ENCODE assay signal across 9 cellular contexts in the genomic region with DNA sequence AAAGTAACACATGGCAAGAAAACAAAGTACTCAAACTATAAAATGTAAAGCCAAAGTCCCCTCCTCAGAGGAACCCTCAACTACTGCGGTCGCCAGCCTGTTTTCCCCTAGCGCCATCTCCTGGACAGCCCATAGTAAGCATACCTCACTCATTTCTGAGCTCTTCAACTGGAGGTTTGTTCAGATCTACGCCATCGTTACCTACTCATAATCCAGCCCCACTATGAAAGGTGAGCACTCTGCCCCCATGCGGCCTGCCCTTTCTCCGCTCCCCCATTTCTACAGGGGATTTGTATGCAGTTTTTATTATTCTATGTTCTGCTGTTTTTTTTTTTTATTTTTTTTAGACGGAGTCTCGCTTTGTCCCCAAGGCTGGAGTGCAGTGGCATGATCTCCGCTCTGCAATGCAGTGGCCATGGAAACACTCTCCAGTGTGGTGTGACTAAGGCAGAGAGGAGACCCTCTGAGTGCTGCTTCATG. TPM values are rescaled to one million over a fixed set of nuclear protein-coding genes. Genes with fewer than 3 reads are reported as not detected.
DNase-seq lines count a peak whose midpoint lies in the region; ATAC-seq and TF ChIP-seq lines count a peak whose summit lies in the region.
"Had no signal": no experiment of that assay in that cellular context is flagged by ENCODE, and none has a peak within 500 bp of the region (broad histone marks: within the 10 kb centered on the region; RNA-seq: fewer than 3 reads in every experiment).

No MANE protein-coding gene starts in this region.

- peaks cover 11% of the 10 kb centered on the region for H4K20me1 ChIP-seq in DND-41 (ENCODE audit: insufficient read depth, low read length)

- H3K27me3 ChIP-seq in DND-41 (ENCODE audit: insufficient read depth, low read length, poor library complexity) (no peaks in the 10 kb centered on the region), RWPE2 (ENCODE audit: insufficient read depth, poor library complexity, severe bottlenecking) (no peaks in the 10 kb centered on the region)

- H3K36me3 ChIP-seq in DND-41 (ENCODE audit: insufficient read depth, low read length) = peaks cover 2% of the 10 kb centered on the region
- 0 out of 2 replicates have a peak, but pooled peaks cover 4% of the 10 kb centered on the region for H3K36me3 ChIP-seq in RWPE2 (ENCODE audit: low read depth)

- peak; percentile 35 for DNase-seq in DND-41
- DNase-seq in RWPE2 (ENCODE audit: low spot score) = no peak
- DNase-seq in activated T-helper 9 cell treated with anti-CD3 and anti-CD28 coated beads, Interleukin-2, amount 50 U/mL, for 16 hours (ENCODE audit: low read depth) = peak; percentile 38
- DNase-seq in glomerular endothelial cell (ENCODE audit: extremely low read depth, low read depth, low spot score) = peak; percentile 14
- DNase-seq in renal cortical epithelial cell (ENCODE audit: low read depth) = peak; percentile 33
- no peak for DNase-seq in NCI-H2107 (lab: John Stamatoyannopoulos, UW)

- TF ChIP-seq CTCF in DND-41 (IDR thresholded peaks at IDR 0.05; ENCODE audit: borderline replicate concordance, extremely low read depth, low read length, poor library complexity, severe bottlenecking) (peak; percentile 70), RWPE2 (IDR thresholded peaks at IDR 0.05; ENCODE audit: poor library complexity, severe bottlenecking) (peak; percentile 70)

- no peak overlapping the region for H3K4me3 ChIP-seq in DND-41 (ENCODE audit: low read depth in 1 of 2, low read length in 2 of 2)
- no peak overlapping the region for H3K4me3 ChIP-seq in RWPE2 (ENCODE audit: severe bottlenecking)

- ATAC-seq in DND-41 (ENCODE audit: insufficient read depth, low read depth) (peak; percentile 72; the same call in 2 of the 3 replicates), HG03432 (IDR thresholded peaks at IDR 0.05; ENCODE audit: unreplicated experiment) (peak; percentile 52), RWPE2 (ENCODE audit: low read depth) (peak; percentile 77; the same call in 2 of the 3 replicates), HG03469 (IDR thresholded peaks at IDR 0.05; ENCODE audit: unreplicated experiment) (no peak)

- H3K4me2 ChIP-seq in DND-41 (ENCODE audit: insufficient read depth, low read length) = no peak overlapping the region

- H3K79me2 ChIP-seq in DND-41 (ENCODE audit: insufficient read depth, low read length) = peaks cover 8% of the 10 kb centered on the region; the same call in 1 of the 2 replicates

- no peak overlapping the region for H3K9ac ChIP-seq in DND-41 (ENCODE audit: low read depth, low read length)

- no peaks in the 10 kb centered on the region for H3K4me1 ChIP-seq in DND-41 (ENCODE audit: insufficient read depth, low read length)
- peaks cover 6% of the 10 kb centered on the region for H3K4me1 ChIP-seq in RWPE2 (ENCODE audit: insufficient read depth, poor library complexity, severe bottlenecking)

- no peak overlapping the region for H2AFZ ChIP-seq in DND-41 (ENCODE audit: low read depth, low read length)

- H3K9me3 ChIP-seq in DND-41 (ENCODE audit: insufficient read depth, low read length, severe bottlenecking) = no peaks in the 10 kb centered on the region
- no peaks in the 10 kb centered on the region for H3K9me3 ChIP-seq in RWPE2 (ENCODE audit: severe bottlenecking)

- H3K27ac ChIP-seq in DND-41 (ENCODE audit: low read length) = no peak overlapping the region
- no peak overlapping the region for H3K27ac ChIP-seq in RWPE2 (ENCODE audit: poor library complexity, severe bottlenecking)

RNA-seq across cellular contexts. Expression of a gene that starts 26.2 kb away (rescaled TPM):
- total RNA-seq in glomerular endothelial cell = 14.9 and 16.6 TPM in 2 replicates
- 8.7 and 14.5 TPM in 2 replicates for total RNA-seq in renal cortical epithelial cell

RNA-seq across cellular contexts. Expression of a gene that starts 43.6 kb away (rescaled TPM):
- total RNA-seq in glomerular endothelial cell (12.6 and 14.8 TPM in 2 replicates), renal cortical epithelial cell (under 0.01 TPM in 1 of 2 replicates, not detected in the other)
- total RNA-seq: LHCN-M2 had no signal

RNA-seq across cellular contexts. Expression of a gene that starts 51.2 kb away (rescaled TPM):
- total RNA-seq in glomerular endothelial cell = 205 and 224 TPM in 2 replicates
- 66.0 and 224 TPM in 2 replicates for total RNA-seq in renal cortical epithelial cell

Comparison
In these comparisons a context has a peak if more than half of its experiments do, and no peak if none do; other contexts are left out.
1. DNase-seq: peak in DND-41 (single experiment), activated T-helper 9 cell treated with anti-CD3 and anti-CD28 coated beads, Interleukin-2, amount 50 U/mL, for 16 hours (single experiment), glomerular endothelial cell (single experiment) and renal cortical epithelial cell (single experiment); none in RWPE2 (single experiment) and NCI-H2107 (single experiment).
2. RNA of a gene that starts 43.6 kb away (total RNA-seq): 12.6 to 14.8 TPM in glomerular endothelial cell; under 0.01 TPM in renal cortical epithelial cell; every median in the first group is over 10 times any median in the second.